ENCODE assay signal across 15 cellular contexts in genomic region chr4:41318839-41319530, GRCh38.
DNase-seq lines count a peak whose midpoint lies in the region; ATAC-seq and FAIRE-seq lines count a peak whose summit lies in the region.
"Had no signal": no experiment of that assay in that cellular context is flagged by ENCODE, and none has a peak within 500 bp of the region (broad histone marks: within the 10 kb centered on the region; RNA-seq: fewer than 3 reads in every experiment).

No MANE protein-coding gene starts in this region.

- no peak overlapping the region for H3K4me3 Mint-ChIP-seq in activated naive CD8-positive, alpha-beta T cell treated with anti-CD3 and anti-CD28 coated beads, Interleukin-2, amount 50 U/mL, for 24 hours
- H3K4me3 Mint-ChIP-seq: activated B cell treated with CpG ODN at 0.5 μM for 24 hours, brain had no signal

- no peak for ATAC-seq in activated naive CD8-positive, alpha-beta T cell treated with anti-CD3 and anti-CD28 coated beads, Interleukin-2, amount 50 U/mL, for 24 hours

- peak; percentile 17 for FAIRE-seq in islet of Langerhans (lab: Jason Lieb, UNC)
- FAIRE-seq in urothelium cell line (lab: Jason Lieb, UNC): peak; percentile 35
- FAIRE-seq: G401.6 had no signal

- no peak overlapping the region for H3K27ac Mint-ChIP-seq in activated naive CD8-positive, alpha-beta T cell treated with anti-CD3 and anti-CD28 coated beads, Interleukin-2, amount 50 U/mL, for 24 hours
- H3K27ac Mint-ChIP-seq: activated B cell treated with CpG ODN at 0.5 μM for 24 hours had no signal

- H3K9me3 Mint-ChIP-seq in activated naive CD8-positive, alpha-beta T cell treated with anti-CD3 and anti-CD28 coated beads, Interleukin-2, amount 50 U/mL, for 24 hours: no peaks in the 10 kb centered on the region
- H3K9me3 Mint-ChIP-seq: activated B cell treated with CpG ODN at 0.5 μM for 24 hours had no signal

- peaks cover 2% of the 10 kb centered on the region for H3K4me1 Mint-ChIP-seq in activated naive CD8-positive, alpha-beta T cell treated with anti-CD3 and anti-CD28 coated beads, Interleukin-2, amount 50 U/mL, for 24 hours
- H3K4me1 Mint-ChIP-seq: brain had no signal

- no peaks in the 10 kb centered on the region for H3K36me3 Mint-ChIP-seq in activated naive CD8-positive, alpha-beta T cell treated with anti-CD3 and anti-CD28 coated beads, Interleukin-2, amount 50 U/mL, for 24 hours (ENCODE audit: low read depth)
- H3K36me3 Mint-ChIP-seq: brain had no signal

- H3K27me3 Mint-ChIP-seq in activated naive CD8-positive, alpha-beta T cell treated with anti-CD3 and anti-CD28 coated beads, Interleukin-2, amount 50 U/mL, for 24 hours: peaks cover 5% of the 10 kb centered on the region

- peak; percentile 35 for DNase-seq in NCI-H510A treated with DMSO at 0.1 percent for 48 hours (lab: John Stamatoyannopoulos, UW)
- DNase-seq in NCI-H510A (lab: John Stamatoyannopoulos, UW): no peak
- peak; percentile 65 for DNase-seq in amniotic epithelial cell (ENCODE audit: low read depth)
- DNase-seq in urothelium cell line (ENCODE audit: low spot score): peak; percentile 42
- DNase-seq in GOT3 (lab: John Stamatoyannopoulos, UW): no peak
- no peak for DNase-seq in activated CD4-positive, alpha-beta T cell treated with anti-CD3 and anti-CD28 coated beads, Interleukin-2, amount 50 U/mL, for 4 hours
- no peak for DNase-seq in activated naive CD8-positive, alpha-beta T cell treated with anti-CD3 and anti-CD28 coated beads, Interleukin-2, amount 50 U/mL, for 24 hours
- DNase-seq: ACHN; activated B cell treated with CpG ODN at 0.5 μM for 24 hours; activated T-cell treated with anti-CD3 and anti-CD28 coated beads, Interleukin-2, amount 50 U/mL, for 48 hours; NCI-H1694; stimulated activated naive CD4-positive, alpha-beta T cell had no signal

Comparison
In these comparisons a context has a peak if more than half of its experiments do, and no peak if none do; other contexts are left out.
1. DNase-seq: peak in NCI-H510A treated with DMSO at 0.1 percent for 48 hours (single experiment), amniotic epithelial cell (single experiment) and urothelium cell line (single experiment); none in NCI-H510A (single experiment), GOT3 (single experiment), activated CD4-positive, alpha-beta T cell treated with anti-CD3 and anti-CD28 coated beads, Interleukin-2, amount 50 U/mL, for 4 hours (0 of 2) and activated naive CD8-positive, alpha-beta T cell treated with anti-CD3 and anti-CD28 coated beads, Interleukin-2, amount 50 U/mL, for 24 hours (single experiment).